Comparison of ENCODE assay signal across 2 cellular contexts in the genomic region with DNA sequence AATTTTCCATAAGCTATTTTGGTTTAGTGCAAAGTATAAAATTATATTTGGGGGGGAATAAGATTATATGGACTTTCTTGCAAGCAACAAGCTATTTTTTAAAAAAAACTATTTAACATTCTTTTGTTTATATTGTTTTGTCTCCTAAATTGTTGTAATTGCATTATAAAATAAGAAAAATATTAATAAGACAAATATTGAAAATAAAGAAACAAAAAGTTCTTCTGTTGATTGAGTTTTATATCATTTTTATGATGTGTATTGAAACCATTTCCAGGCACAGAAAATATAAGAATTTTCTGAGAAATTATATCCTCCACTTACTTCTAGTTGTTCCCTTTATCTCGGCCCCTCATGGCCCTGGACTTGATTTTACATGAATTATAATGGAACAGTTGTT.
TF ChIP-seq lines count a peak whose summit lies in the region.

No MANE protein-coding gene starts in this region.

TF ChIP-seq in SK-N-SH, 30 proteins besides CTCF, POLR2A, EP300 and RAD21 (continued from another document):
- TF ChIP-seq, protein P1, sequence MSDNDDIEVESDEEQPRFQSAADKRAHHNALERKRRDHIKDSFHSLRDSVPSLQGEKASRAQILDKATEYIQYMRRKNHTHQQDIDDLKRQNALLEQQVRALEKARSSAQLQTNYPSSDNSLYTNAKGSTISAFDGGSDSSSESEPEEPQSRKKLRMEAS (IDR thresholded peaks at IDR 0.05; ENCODE audit: low read depth): no peak
- TF ChIP-seq, protein P2, sequence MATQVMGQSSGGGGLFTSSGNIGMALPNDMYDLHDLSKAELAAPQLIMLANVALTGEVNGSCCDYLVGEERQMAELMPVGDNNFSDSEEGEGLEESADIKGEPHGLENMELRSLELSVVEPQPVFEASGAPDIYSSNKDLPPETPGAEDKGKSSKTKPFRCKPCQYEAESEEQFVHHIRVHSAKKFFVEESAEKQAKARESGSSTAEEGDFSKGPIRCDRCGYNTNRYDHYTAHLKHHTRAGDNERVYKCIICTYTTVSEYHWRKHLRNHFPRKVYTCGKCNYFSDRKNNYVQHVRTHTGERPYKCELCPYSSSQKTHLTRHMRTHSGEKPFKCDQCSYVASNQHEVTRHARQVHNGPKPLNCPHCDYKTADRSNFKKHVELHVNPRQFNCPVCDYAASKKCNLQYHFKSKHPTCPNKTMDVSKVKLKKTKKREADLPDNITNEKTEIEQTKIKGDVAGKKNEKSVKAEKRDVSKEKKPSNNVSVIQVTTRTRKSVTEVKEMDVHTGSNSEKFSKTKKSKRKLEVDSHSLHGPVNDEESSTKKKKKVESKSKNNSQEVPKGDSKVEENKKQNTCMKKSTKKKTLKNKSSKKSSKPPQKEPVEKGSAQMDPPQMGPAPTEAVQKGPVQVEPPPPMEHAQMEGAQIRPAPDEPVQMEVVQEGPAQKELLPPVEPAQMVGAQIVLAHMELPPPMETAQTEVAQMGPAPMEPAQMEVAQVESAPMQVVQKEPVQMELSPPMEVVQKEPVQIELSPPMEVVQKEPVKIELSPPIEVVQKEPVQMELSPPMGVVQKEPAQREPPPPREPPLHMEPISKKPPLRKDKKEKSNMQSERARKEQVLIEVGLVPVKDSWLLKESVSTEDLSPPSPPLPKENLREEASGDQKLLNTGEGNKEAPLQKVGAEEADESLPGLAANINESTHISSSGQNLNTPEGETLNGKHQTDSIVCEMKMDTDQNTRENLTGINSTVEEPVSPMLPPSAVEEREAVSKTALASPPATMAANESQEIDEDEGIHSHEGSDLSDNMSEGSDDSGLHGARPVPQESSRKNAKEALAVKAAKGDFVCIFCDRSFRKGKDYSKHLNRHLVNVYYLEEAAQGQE (IDR thresholded peaks at IDR 0.05; ENCODE audit: low read depth, low read length): no peak
- TF ChIP-seq, protein P3, sequence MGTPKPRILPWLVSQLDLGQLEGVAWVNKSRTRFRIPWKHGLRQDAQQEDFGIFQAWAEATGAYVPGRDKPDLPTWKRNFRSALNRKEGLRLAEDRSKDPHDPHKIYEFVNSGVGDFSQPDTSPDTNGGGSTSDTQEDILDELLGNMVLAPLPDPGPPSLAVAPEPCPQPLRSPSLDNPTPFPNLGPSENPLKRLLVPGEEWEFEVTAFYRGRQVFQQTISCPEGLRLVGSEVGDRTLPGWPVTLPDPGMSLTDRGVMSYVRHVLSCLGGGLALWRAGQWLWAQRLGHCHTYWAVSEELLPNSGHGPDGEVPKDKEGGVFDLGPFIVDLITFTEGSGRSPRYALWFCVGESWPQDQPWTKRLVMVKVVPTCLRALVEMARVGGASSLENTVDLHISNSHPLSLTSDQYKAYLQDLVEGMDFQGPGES (IDR thresholded peaks at IDR 0.05; ENCODE audit: low read depth, low read length): no peak
- no peak for TF ChIP-seq POLR2AphosphoS5 (IDR thresholded peaks at IDR 0.05; ENCODE audit: low read depth, low read length)
- no peak for TF ChIP-seq MEF2A (IDR thresholded peaks at IDR 0.05; ENCODE audit: borderline replicate concordance, low read depth)

TF ChIP-seq in SK-N-SH treated with all-trans-retinoic acid at 6 μM for 48 hours, 23 proteins besides CTCF, POLR2A, EP300 and RAD21:
- TF ChIP-seq, protein P4, sequence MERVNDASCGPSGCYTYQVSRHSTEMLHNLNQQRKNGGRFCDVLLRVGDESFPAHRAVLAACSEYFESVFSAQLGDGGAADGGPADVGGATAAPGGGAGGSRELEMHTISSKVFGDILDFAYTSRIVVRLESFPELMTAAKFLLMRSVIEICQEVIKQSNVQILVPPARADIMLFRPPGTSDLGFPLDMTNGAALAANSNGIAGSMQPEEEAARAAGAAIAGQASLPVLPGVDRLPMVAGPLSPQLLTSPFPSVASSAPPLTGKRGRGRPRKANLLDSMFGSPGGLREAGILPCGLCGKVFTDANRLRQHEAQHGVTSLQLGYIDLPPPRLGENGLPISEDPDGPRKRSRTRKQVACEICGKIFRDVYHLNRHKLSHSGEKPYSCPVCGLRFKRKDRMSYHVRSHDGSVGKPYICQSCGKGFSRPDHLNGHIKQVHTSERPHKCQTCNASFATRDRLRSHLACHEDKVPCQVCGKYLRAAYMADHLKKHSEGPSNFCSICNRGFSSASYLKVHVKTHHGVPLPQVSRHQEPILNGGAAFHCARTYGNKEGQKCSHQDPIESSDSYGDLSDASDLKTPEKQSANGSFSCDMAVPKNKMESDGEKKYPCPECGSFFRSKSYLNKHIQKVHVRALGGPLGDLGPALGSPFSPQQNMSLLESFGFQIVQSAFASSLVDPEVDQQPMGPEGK (CRISPR knock-in tag; IDR thresholded peaks at IDR 0.05; ENCODE audit: borderline replicate concordance): no peak
